In genomic region chr6:52517502-52518278, GRCh38 we compare ENCODE assay signal across 8 cellular contexts. TPM values are rescaled to one million over a fixed set of nuclear protein-coding genes. Genes with fewer than 3 reads are reported as not detected.
A peak's percentile ranks its signal among the peaks of the same experiment; 100 is the strongest.
DNase-seq lines count a peak whose midpoint lies in the region; ATAC-seq and TF ChIP-seq lines count a peak whose summit lies in the region.

No MANE protein-coding gene starts in this region.

- POLR2A ChIA-PET in GM10248 (lab: Yijun Ruan, JAX) = no interaction called here

- peak overlapping the region; percentile 58 for H3K27ac Mint-ChIP-seq in activated T-helper 2 cell treated with anti-CD3 and anti-CD28 coated beads, Interferon-gamma antibody, Interleukin-2, Interleukin-4, amounts not matched to agents 10 μg/mL and 5 μg/mL and 100 μg/mL, durations not matched to agents 14 hours and 24 hours and 36 hours

- CTCF ChIA-PET in GM10248 (lab: Yijun Ruan, JAX) = interaction anchor here (1.2 to 1.4 kb wide), 2 partner anchors 10 to 58 kb away, joined by 3 to 4 read pairs; no protein-coding TSS in a partner anchor

- intact Hi-C loops in activated T-helper 2 cell treated with anti-CD3 and anti-CD28 coated beads, Interferon-gamma antibody, Interleukin-2, Interleukin-4, amounts not matched to agents 10 μg/mL and 5 μg/mL and 100 μg/mL, durations not matched to agents 14 hours and 24 hours and 36 hours (cut with micrococcal nuclease) = loop anchor here (10.0 kb wide), 1 partner anchor 57 kb away; the partner anchor contains the start of gene TRAM2
- intact Hi-C loops in Right ventricle myocardium superior (cut with DNase I) = no loop called here
- intact Hi-C loops in posterior cingulate gyrus (cut with DNase I) = no loop called here

- peak; percentile 74 for DNase-seq in GM10248 (ENCODE audit: extremely low spot score)
- peak; percentile 76 for DNase-seq in LoVo (ENCODE audit: low spot score)
- DNase-seq in activated T-helper 2 cell treated with anti-CD3 and anti-CD28 coated beads, Interferon-gamma antibody, Interleukin-2, Interleukin-4, amounts not matched to agents 10 μg/mL and 5 μg/mL and 100 μg/mL, durations not matched to agents 14 hours and 24 hours and 36 hours (ENCODE audit: low spot score) = no peak
- DNase-seq in Right ventricle myocardium superior = peak; percentile 91
- peak; percentile 59 to 96 (median 75) for DNase-seq in posterior cingulate gyrus
- no peak for DNase-seq in central memory CD4-positive, alpha-beta T cell
- no peak for DNase-seq in NCI-H2029 treated with DMSO at 0.1 percent for 48 hours (lab: John Stamatoyannopoulos, UW)

- no peak overlapping the region for H3K4me3 Mint-ChIP-seq in activated T-helper 2 cell treated with anti-CD3 and anti-CD28 coated beads, Interferon-gamma antibody, Interleukin-2, Interleukin-4, amounts not matched to agents 10 μg/mL and 5 μg/mL and 100 μg/mL, durations not matched to agents 14 hours and 24 hours and 36 hours (ENCODE audit: low read depth)

- no peaks in the 10 kb centered on the region for H3K9me3 Mint-ChIP-seq in activated T-helper 2 cell treated with anti-CD3 and anti-CD28 coated beads, Interferon-gamma antibody, Interleukin-2, Interleukin-4, amounts not matched to agents 10 μg/mL and 5 μg/mL and 100 μg/mL, durations not matched to agents 14 hours and 24 hours and 36 hours

- peak; percentile 96 for ATAC-seq in GM21825 (IDR thresholded peaks at IDR 0.05; ENCODE audit: unreplicated experiment)
- peak; percentile 92 for ATAC-seq in Right ventricle myocardium superior (ENCODE audit: poor library complexity)

- H3K27me3 Mint-ChIP-seq in activated T-helper 2 cell treated with anti-CD3 and anti-CD28 coated beads, Interferon-gamma antibody, Interleukin-2, Interleukin-4, amounts not matched to agents 10 μg/mL and 5 μg/mL and 100 μg/mL, durations not matched to agents 14 hours and 24 hours and 36 hours (ENCODE audit: low read depth) = no peaks in the 10 kb centered on the region

- peaks cover 24% of the 10 kb centered on the region for H3K4me1 Mint-ChIP-seq in activated T-helper 2 cell treated with anti-CD3 and anti-CD28 coated beads, Interferon-gamma antibody, Interleukin-2, Interleukin-4, amounts not matched to agents 10 μg/mL and 5 μg/mL and 100 μg/mL, durations not matched to agents 14 hours and 24 hours and 36 hours (ENCODE audit: low read depth)

- peaks cover 12% of the 10 kb centered on the region for H3K36me3 Mint-ChIP-seq in activated T-helper 2 cell treated with anti-CD3 and anti-CD28 coated beads, Interferon-gamma antibody, Interleukin-2, Interleukin-4, amounts not matched to agents 10 μg/mL and 5 μg/mL and 100 μg/mL, durations not matched to agents 14 hours and 24 hours and 36 hours (ENCODE audit: low read depth)

- TF ChIP-seq CTCF in GM10248 (IDR thresholded peaks at IDR 0.05; ENCODE audit: control extremely low read depth, extremely low read depth, low read depth, missing control alignments) = no peak

RNA-seq across cellular contexts. Expression of gene TRAM2, which starts 59.2 kb away (rescaled TPM):
- 4.7 TPM in 2 replicates for total RNA-seq in activated T-helper 2 cell treated with anti-CD3 and anti-CD28 coated beads, Interferon-gamma antibody, Interleukin-2, Interleukin-4, amounts not matched to agents 10 μg/mL and 5 μg/mL and 100 μg/mL, durations not matched to agents 14 hours and 24 hours and 36 hours
- 11.0 TPM for total RNA-seq in Right ventricle myocardium superior

Comparison
In these comparisons a context has a peak if more than half of its experiments do, and no peak if none do; other contexts are left out.
1. DNase-seq: peak in GM10248 (single experiment), LoVo (single experiment), Right ventricle myocardium superior (single experiment) and posterior cingulate gyrus (10 of 10); none in activated T-helper 2 cell treated with anti-CD3 and anti-CD28 coated beads, Interferon-gamma antibody, Interleukin-2, Interleukin-4, amounts not matched to agents 10 μg/mL and 5 μg/mL and 100 μg/mL, durations not matched to agents 14 hours and 24 hours and 36 hours (single experiment), central memory CD4-positive, alpha-beta T cell (single experiment) and NCI-H2029 treated with DMSO at 0.1 percent for 48 hours (single experiment).